In the genomic region with DNA sequence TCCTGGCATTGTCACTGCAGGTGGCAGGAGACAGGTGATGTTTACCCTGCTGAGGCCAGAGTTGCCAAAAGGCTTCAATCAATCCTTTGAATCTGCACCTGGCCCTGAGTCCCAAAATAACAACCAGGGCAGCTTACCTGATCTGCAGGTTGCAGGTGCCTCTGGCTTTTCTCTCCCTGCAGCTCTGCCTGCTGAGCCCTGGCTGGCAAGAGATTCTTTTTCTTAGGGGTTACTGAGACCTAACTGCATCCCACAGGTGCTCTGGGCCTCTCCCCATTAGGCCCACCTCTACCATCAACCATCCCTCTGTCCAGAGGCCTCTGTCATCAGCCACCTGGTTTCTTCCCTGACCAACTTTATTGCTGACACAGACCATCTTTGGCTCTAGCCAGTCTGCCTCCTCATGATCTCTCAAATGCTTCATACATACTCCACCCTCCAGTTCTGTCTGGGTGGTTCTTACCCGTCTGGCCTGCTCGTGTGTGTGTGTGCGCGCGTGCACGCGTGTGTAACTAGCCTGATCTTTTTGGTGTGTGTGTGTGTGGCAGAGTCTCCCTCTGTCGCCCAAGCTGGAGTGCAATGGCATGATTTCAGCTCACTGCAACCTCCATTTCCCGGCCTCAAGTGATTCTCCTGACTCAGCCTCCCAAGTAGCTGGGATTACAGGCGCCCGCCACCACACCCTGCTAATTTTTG, we compare ENCODE assay signal across 8 cellular contexts. TPM values are rescaled to one million over a fixed set of nuclear protein-coding genes. Genes with fewer than 3 reads are reported as not detected.
DNase-seq lines count a peak whose midpoint lies in the region; ATAC-seq and TF ChIP-seq lines count a peak whose summit lies in the region.

No MANE protein-coding gene starts in this region.

- peaks cover 63% of the 10 kb centered on the region for H3K4me1 ChIP-seq in CD4-positive, CD25-positive, alpha-beta regulatory T cell (ENCODE audit: control insufficient read depth, insufficient read depth, low read length, poor library complexity, severe bottlenecking)
- H3K4me1 ChIP-seq in mucosa of rectum (ENCODE audit: control insufficient read depth in 2 of 2, insufficient read depth in 2 of 2, low read length in 2 of 2) = peaks cover 61 to 73% of the 10 kb centered on the region in 2 donors

- peak overlapping the region; percentile 2 to 42 for H3K9ac ChIP-seq in mucosa of rectum (ENCODE audit: low read depth in 1 of 2, low read length in 2 of 2)

- peaks cover 40% of the 10 kb centered on the region for H3K36me3 ChIP-seq in CD4-positive, CD25-positive, alpha-beta regulatory T cell (ENCODE audit: control insufficient read depth, insufficient read depth, low read length)
- H3K36me3 ChIP-seq in mucosa of rectum (ENCODE audit: control insufficient read depth in 2 of 2, insufficient read depth in 2 of 2, low read length in 2 of 2) = peaks cover 22 to 26% of the 10 kb centered on the region in 2 donors

- CTCF ChIA-PET in WTC11 (lab: Charles Lee) = interaction anchor here (0.9 to 2.4 kb wide), 7 partner anchors 11 to 194 kb away, joined by 3 to 25 read pairs (median 3); partner anchors contain the start of genes BCL2L1 and HM13

- peaks cover 47% of the 10 kb centered on the region for H3K36me3 Mint-ChIP-seq in CD4-positive, CD25-positive, alpha-beta regulatory T cell
- H3K36me3 Mint-ChIP-seq in WTC11 = peaks cover 19% of the 10 kb centered on the region

- no peaks in the 10 kb centered on the region for H3K27me3 ChIP-seq in CD4-positive, CD25-positive, alpha-beta regulatory T cell (ENCODE audit: control insufficient read depth, insufficient read depth, low read length)
- no peaks in the 10 kb centered on the region for H3K27me3 ChIP-seq in mucosa of rectum (ENCODE audit: control insufficient read depth in 2 of 2, insufficient read depth in 2 of 2, low read length in 2 of 2)

- TF ChIP-seq CTCF in WTC11 (IDR thresholded peaks at IDR 0.05) = no peak

- H3K27me3 Mint-ChIP-seq in CD4-positive, CD25-positive, alpha-beta regulatory T cell = no peaks in the 10 kb centered on the region
- no peaks in the 10 kb centered on the region for H3K27me3 Mint-ChIP-seq in WTC11 (ENCODE audit: low read depth)

- H3K4me1 Mint-ChIP-seq in CD4-positive, CD25-positive, alpha-beta regulatory T cell = peaks cover 22 to 87% (median 69%) of the 10 kb centered on the region in 4 donors
- peaks cover 69% of the 10 kb centered on the region for H3K4me1 Mint-ChIP-seq in WTC11

- H3K4me3 Mint-ChIP-seq in CD4-positive, CD25-positive, alpha-beta regulatory T cell = peak overlapping the region in 3 of 4 donors; percentile 8 to 68 (median 51)
- H3K4me3 Mint-ChIP-seq in WTC11 = no peak overlapping the region

- no peak for ATAC-seq in CD4-positive, CD25-positive, alpha-beta regulatory T cell (ENCODE audit: low read depth in 2 of 2)
- ATAC-seq in WTC11 (no peak), HG03196 (IDR thresholded peaks at IDR 0.05; ENCODE audit: unreplicated experiment) (no peak), GM18870 (IDR thresholded peaks at IDR 0.05; ENCODE audit: unreplicated experiment) (no peak), HG02763 (IDR thresholded peaks at IDR 0.05; ENCODE audit: unreplicated experiment) (no peak)

- H3K4me3 ChIP-seq in CD4-positive, CD25-positive, alpha-beta regulatory T cell (ENCODE audit: low read depth, low read length) = no peak overlapping the region
- H3K4me3 ChIP-seq in mucosa of rectum (ENCODE audit: low read length in 2 of 2) = no peak overlapping the region

- H3K9me3 ChIP-seq in CD4-positive, CD25-positive, alpha-beta regulatory T cell (ENCODE audit: control insufficient read depth in 2 of 2, low read length in 2 of 2) = no peaks in the 10 kb centered on the region
- no peaks in the 10 kb centered on the region for H3K9me3 ChIP-seq in mucosa of rectum (ENCODE audit: control insufficient read depth in 2 of 2, low read length in 2 of 2)

- DNase-seq in CD4-positive, CD25-positive, alpha-beta regulatory T cell = no peak
- peak; percentile 31 for DNase-seq in NCI-H1092 treated with DMSO at 0.1 percent for 48 hours (lab: John Stamatoyannopoulos, UW)
- no peak for DNase-seq in WTC11 (ENCODE audit: low spot score)
- DNase-seq in KG1 (lab: John Stamatoyannopoulos, UW) = no peak

- H3K9me3 Mint-ChIP-seq in CD4-positive, CD25-positive, alpha-beta regulatory T cell = no peaks in the 10 kb centered on the region
- no peaks in the 10 kb centered on the region for H3K9me3 Mint-ChIP-seq in WTC11

- POLR2A ChIA-PET in WTC11 (lab: Charles Lee) = interaction anchor here (0.6 to 1.6 kb wide), 4 partner anchors 11 to 149 kb away, joined by 4 to 11 read pairs (median 8); no protein-coding TSS in a partner anchor

- H3K27ac ChIP-seq in CD4-positive, CD25-positive, alpha-beta regulatory T cell (ENCODE audit: insufficient read depth, low read length, poor library complexity, severe bottlenecking) = peak overlapping the region; percentile 42
- H3K27ac ChIP-seq in mucosa of rectum (ENCODE audit: low read depth in 2 of 2, low read length in 2 of 2) = peak overlapping the region; percentile 69 to 79

- H3K27ac Mint-ChIP-seq in CD4-positive, CD25-positive, alpha-beta regulatory T cell = peak overlapping the region; percentile 48 to 89 (median 76)
- peak overlapping the region; percentile 92 for H3K27ac Mint-ChIP-seq in WTC11

TF ChIP-seq in WTC11, 78 proteins besides CTCF, POLR2A, EP300 and RAD21 (continues in another document):
- no peak for TF ChIP-seq ATF1 (CRISPR knock-in tag; IDR thresholded peaks at IDR 0.05)
- no peak for TF ChIP-seq CREB1 (CRISPR knock-in tag; IDR thresholded peaks at IDR 0.05)
- no peak for TF ChIP-seq GABPB1 (CRISPR knock-in tag; IDR thresholded peaks at IDR 0.05)
- TF ChIP-seq OVOL2 (CRISPR knock-in tag; IDR thresholded peaks at IDR 0.05; ENCODE audit: borderline replicate concordance) = no peak
- no peak for TF ChIP-seq ZNF317 (CRISPR knock-in tag; IDR thresholded peaks at IDR 0.05; ENCODE audit: borderline replicate concordance, low read depth)
- no peak for TF ChIP-seq HMGXB4 (CRISPR knock-in tag; IDR thresholded peaks at IDR 0.05)
- TF ChIP-seq SOX15 (CRISPR knock-in tag; IDR thresholded peaks at IDR 0.05) = no peak
- TF ChIP-seq IRF2 (CRISPR knock-in tag; IDR thresholded peaks at IDR 0.05; ENCODE audit: borderline replicate concordance, low read depth) = no peak
- no peak for TF ChIP-seq PRRX2 (CRISPR knock-in tag; IDR thresholded peaks at IDR 0.05)
- no peak for TF ChIP-seq ZBTB21 (CRISPR knock-in tag; IDR thresholded peaks at IDR 0.05; ENCODE audit: borderline replicate concordance)
- TF ChIP-seq, protein P1, sequence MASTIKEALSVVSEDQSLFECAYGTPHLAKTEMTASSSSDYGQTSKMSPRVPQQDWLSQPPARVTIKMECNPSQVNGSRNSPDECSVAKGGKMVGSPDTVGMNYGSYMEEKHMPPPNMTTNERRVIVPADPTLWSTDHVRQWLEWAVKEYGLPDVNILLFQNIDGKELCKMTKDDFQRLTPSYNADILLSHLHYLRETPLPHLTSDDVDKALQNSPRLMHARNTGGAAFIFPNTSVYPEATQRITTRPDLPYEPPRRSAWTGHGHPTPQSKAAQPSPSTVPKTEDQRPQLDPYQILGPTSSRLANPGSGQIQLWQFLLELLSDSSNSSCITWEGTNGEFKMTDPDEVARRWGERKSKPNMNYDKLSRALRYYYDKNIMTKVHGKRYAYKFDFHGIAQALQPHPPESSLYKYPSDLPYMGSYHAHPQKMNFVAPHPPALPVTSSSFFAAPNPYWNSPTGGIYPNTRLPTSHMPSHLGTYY (CRISPR knock-in tag; IDR thresholded peaks at IDR 0.05) = no peak
- TF ChIP-seq, protein P2, sequence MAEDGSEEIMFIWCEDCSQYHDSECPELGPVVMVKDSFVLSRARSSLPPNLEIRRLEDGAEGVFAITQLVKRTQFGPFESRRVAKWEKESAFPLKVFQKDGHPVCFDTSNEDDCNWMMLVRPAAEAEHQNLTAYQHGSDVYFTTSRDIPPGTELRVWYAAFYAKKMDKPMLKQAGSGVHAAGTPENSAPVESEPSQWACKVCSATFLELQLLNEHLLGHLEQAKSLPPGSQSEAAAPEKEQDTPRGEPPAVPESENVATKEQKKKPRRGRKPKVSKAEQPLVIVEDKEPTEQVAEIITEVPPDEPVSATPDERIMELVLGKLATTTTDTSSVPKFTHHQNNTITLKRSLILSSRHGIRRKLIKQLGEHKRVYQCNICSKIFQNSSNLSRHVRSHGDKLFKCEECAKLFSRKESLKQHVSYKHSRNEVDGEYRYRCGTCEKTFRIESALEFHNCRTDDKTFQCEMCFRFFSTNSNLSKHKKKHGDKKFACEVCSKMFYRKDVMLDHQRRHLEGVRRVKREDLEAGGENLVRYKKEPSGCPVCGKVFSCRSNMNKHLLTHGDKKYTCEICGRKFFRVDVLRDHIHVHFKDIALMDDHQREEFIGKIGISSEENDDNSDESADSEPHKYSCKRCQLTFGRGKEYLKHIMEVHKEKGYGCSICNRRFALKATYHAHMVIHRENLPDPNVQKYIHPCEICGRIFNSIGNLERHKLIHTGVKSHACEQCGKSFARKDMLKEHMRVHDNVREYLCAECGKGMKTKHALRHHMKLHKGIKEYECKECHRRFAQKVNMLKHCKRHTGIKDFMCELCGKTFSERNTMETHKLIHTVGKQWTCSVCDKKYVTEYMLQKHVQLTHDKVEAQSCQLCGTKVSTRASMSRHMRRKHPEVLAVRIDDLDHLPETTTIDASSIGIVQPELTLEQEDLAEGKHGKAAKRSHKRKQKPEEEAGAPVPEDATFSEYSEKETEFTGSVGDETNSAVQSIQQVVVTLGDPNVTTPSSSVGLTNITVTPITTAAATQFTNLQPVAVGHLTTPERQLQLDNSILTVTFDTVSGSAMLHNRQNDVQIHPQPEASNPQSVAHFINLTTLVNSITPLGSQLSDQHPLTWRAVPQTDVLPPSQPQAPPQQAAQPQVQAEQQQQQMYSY (CRISPR knock-in tag; IDR thresholded peaks at IDR 0.05) = no peak

RNA-seq across cellular contexts. Expression of gene BCL2L1, which starts 13.7 kb away (rescaled TPM):
- total RNA-seq in CD4-positive, CD25-positive, alpha-beta regulatory T cell = 38.1 TPM
- 10 to 100 TPM; 15.5 to 19.6 (median 17.3) TPM for polyA plus RNA-seq in CD4-positive, CD25-positive, alpha-beta regulatory T cell
- total RNA-seq in WTC11 (2021) = 52.9 to 62.0 TPM (median 53.9 TPM) in 3 replicates

RNA-seq across cellular contexts. Expression of gene TPX2, which starts 30.1 kb away (rescaled TPM):
- total RNA-seq in CD4-positive, CD25-positive, alpha-beta regulatory T cell = 5.4 TPM
- polyA plus RNA-seq in CD4-positive, CD25-positive, alpha-beta regulatory T cell = 1 to 10 TPM; 3.1 to 6.3 (median 3.8) TPM
- total RNA-seq in WTC11 (2021) = 113 to 123 TPM (median 115 TPM) in 3 replicates

Comparison
In these comparisons a context has a peak if more than half of its experiments do, and no peak if none do; other contexts are left out.
1. RNA of gene TPX2, which starts 30.1 kb away (total RNA-seq): 113 to 123 TPM in WTC11; 5.4 TPM in CD4-positive, CD25-positive, alpha-beta regulatory T cell (single experiment); every median in the first group is over 10 times any median in the second.